ENCODE assay signal across 23 cellular contexts in the genomic region with DNA sequence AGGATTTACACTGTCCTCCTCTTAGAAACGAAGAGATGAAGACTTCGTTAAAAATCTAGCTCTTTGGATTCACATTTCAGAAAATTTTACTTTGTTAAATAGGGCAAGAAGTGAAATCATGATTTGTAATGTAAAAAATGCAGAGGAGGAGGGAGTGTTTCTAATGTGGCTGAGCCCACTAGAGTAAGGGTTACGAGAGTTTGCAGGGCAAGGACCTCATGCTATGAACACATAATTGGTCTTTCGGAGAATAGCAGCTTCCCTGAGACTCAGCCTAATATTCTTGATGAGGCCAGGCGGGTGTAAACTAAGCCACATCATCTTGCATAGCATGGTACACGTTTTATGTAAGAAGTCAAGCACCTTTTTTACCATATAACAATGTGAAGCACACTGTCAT.
"Had no signal": no experiment of that assay in that cellular context is flagged by ENCODE, and none has a peak within 500 bp of the region (broad histone marks: within the 10 kb centered on the region; RNA-seq: fewer than 3 reads in every experiment).

No MANE protein-coding gene starts in this region.

- ATAC-seq: gastrocnemius medialis, left lung, left ventricle myocardium superior, lower lobe of right lung, mucosa of descending colon had no signal

- H3K36me3 ChIP-seq: esophagus muscularis mucosa, gastrocnemius medialis, left lung, lower lobe of right lung had no signal

- DNase-seq: dermis blood vessel endothelial cell; dorsolateral prefrontal cortex; effector CD4-positive, alpha-beta T cell; effector memory CD4-positive, alpha-beta T cell; foreskin fibroblast; foreskin melanocyte; gastrocnemius medialis; glutamatergic neuron; head of caudate nucleus; hypothalamus; immature natural killer cell; islet precursor cell; kidney; kidney glomerular epithelial cell; left lung; left ventricle myocardium superior; lower lobe of right lung; mesenchymal stem cell; mucosa of descending colon; naive B cell had no signal

- H3K9me3 ChIP-seq: esophagus muscularis mucosa, gastrocnemius medialis, left lung, lower lobe of right lung, mucosa of descending colon had no signal

- H3K27me3 ChIP-seq: esophagus muscularis mucosa, gastrocnemius medialis, hepatocyte, left lung had no signal

- H3K4me3 ChIP-seq: coronary artery, dorsolateral prefrontal cortex, esophagus muscularis mucosa, gastrocnemius medialis, hepatocyte, left lung, lower lobe of right lung, mucosa of descending colon had no signal

- H3K4me1 ChIP-seq: esophagus muscularis mucosa, gastrocnemius medialis, left lung, lower lobe of right lung had no signal

- H3K27ac ChIP-seq: coronary artery, dorsolateral prefrontal cortex, esophagus muscularis mucosa, gastrocnemius medialis, hepatocyte, left lung, lower lobe of right lung had no signal
